8 cellular contexts compared by ENCODE assay signal in genomic region chr7:133854739-133855138, GRCh38.
DNase-seq lines count a peak whose midpoint lies in the region; ATAC-seq and TF ChIP-seq lines count a peak whose summit lies in the region.

No MANE protein-coding gene starts in this region.

- H4K20me1 ChIP-seq in osteoblast (ENCODE audit: insufficient read depth, low read length), result peaks cover 9% of the 10 kb centered on the region

- H3K4me3 Mint-ChIP-seq in activated naive CD8-positive, alpha-beta T cell treated with anti-CD3 and anti-CD28 coated beads, Interleukin-2, amount 50 U/mL, for 24 hours, result no peak overlapping the region

- no peaks in the 10 kb centered on the region for H3K4me1 Mint-ChIP-seq in activated naive CD8-positive, alpha-beta T cell treated with anti-CD3 and anti-CD28 coated beads, Interleukin-2, amount 50 U/mL, for 24 hours

- no peaks in the 10 kb centered on the region for H3K27me3 ChIP-seq in osteoblast (ENCODE audit: insufficient read depth, low read length)
- no peaks in the 10 kb centered on the region for H3K27me3 ChIP-seq in uterus

- H3K9me3 ChIP-seq in osteoblast (ENCODE audit: low read depth, low read length) (no peaks in the 10 kb centered on the region), uterus (no peaks in the 10 kb centered on the region)

- H3K27ac ChIP-seq in osteoblast (ENCODE audit: low read depth, low read length), result no peak overlapping the region
- no peak overlapping the region for H3K27ac ChIP-seq in uterus

- no peak for TF ChIP-seq CTCF in GM13976 (IDR thresholded peaks at IDR 0.05; ENCODE audit: borderline replicate concordance, control extremely low read depth, extremely low read depth, insufficient read depth, missing control alignments)
- TF ChIP-seq CTCF in osteoblast (IDR thresholded peaks at IDR 0.05; ENCODE audit: extremely low read depth, low read depth, low read length), result peak; percentile 40
- no peak for TF ChIP-seq CTCF in uterus (IDR thresholded peaks at IDR 0.05)

- no peak overlapping the region for H3K4me2 ChIP-seq in osteoblast (ENCODE audit: insufficient read depth, low read length)

- H3K36me3 ChIP-seq in osteoblast (ENCODE audit: insufficient read depth, low read length) (no peaks in the 10 kb centered on the region), uterus (no peaks in the 10 kb centered on the region)

- no peaks in the 10 kb centered on the region for H3K9me3 Mint-ChIP-seq in activated naive CD8-positive, alpha-beta T cell treated with anti-CD3 and anti-CD28 coated beads, Interleukin-2, amount 50 U/mL, for 24 hours

- H3K79me2 ChIP-seq in osteoblast (ENCODE audit: insufficient read depth, low read length), result no peaks in the 10 kb centered on the region

- ATAC-seq in HG02623 (IDR thresholded peaks at IDR 0.05; ENCODE audit: unreplicated experiment), result no peak
- no peak for ATAC-seq in activated naive CD8-positive, alpha-beta T cell treated with anti-CD3 and anti-CD28 coated beads, Interleukin-2, amount 50 U/mL, for 24 hours

- no peak for TF ChIP-seq POLR2A in uterus (IDR thresholded peaks at IDR 0.05)

- intact Hi-C loops in uterus (cut with DNase I; ENCODE audit: low total_unique reads), result no loop called here

- H3K27ac Mint-ChIP-seq in activated naive CD8-positive, alpha-beta T cell treated with anti-CD3 and anti-CD28 coated beads, Interleukin-2, amount 50 U/mL, for 24 hours, result no peak overlapping the region

- no peaks in the 10 kb centered on the region for H3K27me3 Mint-ChIP-seq in activated naive CD8-positive, alpha-beta T cell treated with anti-CD3 and anti-CD28 coated beads, Interleukin-2, amount 50 U/mL, for 24 hours

- peaks cover 2% of the 10 kb centered on the region for H3K36me3 Mint-ChIP-seq in activated naive CD8-positive, alpha-beta T cell treated with anti-CD3 and anti-CD28 coated beads, Interleukin-2, amount 50 U/mL, for 24 hours (ENCODE audit: low read depth)

- in situ Hi-C loops in ACHN (cut with HindIII; ENCODE audit: low pct_ligation_motif_present, low pct_unique_long_range_greater_than_20kb, low sequenced_read_pairs) (no loop called here), GM13976 (cut with MboI; ENCODE audit: low sequenced_read_pairs, unreplicated experiment) (no loop called here)

- DNase-seq in ACHN (peak; percentile 81), GM13976 (ENCODE audit: low spot score) (peak; percentile 46), NCI-H446 treated with DMSO at 0.1 percent for 48 hours (lab: John Stamatoyannopoulos, UW) (peak; percentile 44), cerebellar cortex (ENCODE audit: low spot score) (peak; percentile 47), osteoblast (ENCODE audit: insufficient read length, low spot score, missing footprints) (peak; percentile 76), uterus (no peak)
- no peak for DNase-seq in activated naive CD8-positive, alpha-beta T cell treated with anti-CD3 and anti-CD28 coated beads, Interleukin-2, amount 50 U/mL, for 24 hours

- H3K4me3 ChIP-seq in osteoblast (ENCODE audit: insufficient read depth, low read length) (no peak overlapping the region), uterus (no peak overlapping the region)

- H3K4me1 ChIP-seq in osteoblast (ENCODE audit: insufficient read depth, low read length), result peaks cover 22% of the 10 kb centered on the region
- H3K4me1 ChIP-seq in uterus, result no peaks in the 10 kb centered on the region

- no peak overlapping the region for H2AFZ ChIP-seq in osteoblast (ENCODE audit: low read length)

Comparison
In these comparisons a context has a peak if more than half of its experiments do, and no peak if none do; other contexts are left out.
1. DNase-seq: peak in ACHN (single experiment), GM13976 (single experiment), NCI-H446 treated with DMSO at 0.1 percent for 48 hours (single experiment), cerebellar cortex (single experiment) and osteoblast (single experiment); none in activated naive CD8-positive, alpha-beta T cell treated with anti-CD3 and anti-CD28 coated beads, Interleukin-2, amount 50 U/mL, for 24 hours (single experiment) and uterus (0 of 2).